In genomic region chr9:136690841-136691261, GRCh38 we compare ENCODE assay signal across 22 cellular contexts. TPM values are rescaled to one million over a fixed set of nuclear protein-coding genes. Genes with fewer than 3 reads are reported as not detected.
DNase-seq lines count a peak whose midpoint lies in the region; ATAC-seq, FAIRE-seq and TF ChIP-seq lines count a peak whose summit lies in the region.
"Had no signal": no experiment of that assay in that cellular context is flagged by ENCODE, and none has a peak within 500 bp of the region (broad histone marks: within the 10 kb centered on the region; RNA-seq: fewer than 3 reads in every experiment).

No MANE protein-coding gene starts in this region.

- no peak overlapping the region for H3K9ac ChIP-seq in liver (ENCODE audit: low read depth in 1 of 2, low read length in 2 of 2)
- H3K9ac ChIP-seq in HepG2 (ENCODE audit: insufficient read depth, low read depth, low read length), result no peak overlapping the region

- TF ChIP-seq POLR2A in HepG2 (IDR thresholded peaks at IDR 0.05; ENCODE audit: insufficient read depth in 1 of 2, low read depth in 2 of 2, low read length in 2 of 2), result no peak
- no peak for TF ChIP-seq POLR2A in esophagus muscularis mucosa (IDR thresholded peaks at IDR 0.05; ENCODE audit: low read depth)

- POLR2A ChIA-PET in HepG2 (lab: Yijun Ruan, JAX), result no interaction called here

- CTCF ChIA-PET in HepG2 (lab: Yijun Ruan, JAX; ENCODE audit: low intra/inter-chr PET ratio, low total read pairs), result no interaction called here

- H3K79me2 ChIP-seq in HepG2 (ENCODE audit: insufficient read depth, low read length), result no peaks in the 10 kb centered on the region

- DNase-seq in HepG2 (ENCODE audit: low spot score), result no peak
- DNase-seq in esophagus muscularis mucosa (ENCODE audit: extremely low spot score), result no peak
- DNase-seq in lung (ENCODE audit: low spot score), result no peak
- no peak for DNase-seq in HPDE6-E6E7 (ENCODE audit: extremely low spot score)
- no peak for DNase-seq in HAP-1 (ENCODE audit: low spot score in 2 of 2)
- no peak for DNase-seq in mesenteric fat pad (ENCODE audit: low spot score)
- DNase-seq in cerebellar cortex (ENCODE audit: low spot score), result no peak
- DNase-seq: activated CD4-positive, alpha-beta T cell treated with anti-CD3 and anti-CD28 coated beads for 4 hours; activated naive CD4-positive, alpha-beta T cell treated with anti-CD3 and anti-CD28 coated beads, Interleukin-2, amount 10 ng/mL, durations not matched to agents 7 days and 5 days; effector CD8-positive, alpha-beta T cell; NCI-H1105; NCI-H345; T-helper 9 cell; transverse colon had no signal

- H2AFZ ChIP-seq in HepG2 (ENCODE audit: low read length), result no peak overlapping the region

- H3K4me1 ChIP-seq in liver (ENCODE audit: control insufficient read depth in 4 of 4, insufficient read depth in 4 of 4, low read length in 3 of 4), result peaks cover 26 to 73% (median 57%) of the 10 kb centered on the region in 4 donors
- H3K4me1 ChIP-seq in HepG2 (ENCODE audit: insufficient read depth, low read length), result peaks cover 61% of the 10 kb centered on the region
- H3K4me1 ChIP-seq in esophagus muscularis mucosa, result peaks cover 49 to 61% (median 56%) of the 10 kb centered on the region in 4 donors
- peaks cover under 1 to 17% of the 10 kb centered on the region in 2 donors for H3K4me1 ChIP-seq in lung (ENCODE audit: control insufficient read depth in 2 of 2, insufficient read depth in 2 of 2, low read length in 2 of 2)
- H3K4me1 ChIP-seq in HAP-1, result peaks cover 3% of the 10 kb centered on the region

- 38% methylated on average over 14 of the region's 14 CpGs for WGBS in liver
- WGBS in HepG2 (ENCODE audit: low lambda C conversion rate), result 13% methylated on average over 10 of the region's 14 CpGs
- WGBS in esophagus muscularis mucosa, result no CpG with 5 or more reads among the region's 14 CpGs
- WGBS in lung, 2 donors, result 68 to 80% methylated on average over 14 of the region's 14 CpGs

- no peak overlapping the region for H3K4me2 ChIP-seq in HepG2 (ENCODE audit: low read depth, low read length)

- TF ChIP-seq CTCF in liver (IDR thresholded peaks at IDR 0.05; ENCODE audit: low read depth, low read length, missing input control), result no peak
- no peak for TF ChIP-seq CTCF in HepG2 (CRISPR knock-in tag; IDR thresholded peaks at IDR 0.05)
- TF ChIP-seq CTCF in esophagus muscularis mucosa (IDR thresholded peaks at IDR 0.05), result no peak
- no peak for TF ChIP-seq CTCF in lung (IDR thresholded peaks at IDR 0.05; ENCODE audit: control extremely low read depth, extremely low read depth)

- ATAC-seq in HepG2, result no peak
- ATAC-seq in lung (ENCODE audit: insufficient read depth, low FRiP score), result no peak

- H3K27me3 ChIP-seq in liver (ENCODE audit: control insufficient read depth in 4 of 4, insufficient read depth in 4 of 4, low read length in 3 of 4), result no peaks in the 10 kb centered on the region
- H3K27me3 ChIP-seq in HepG2 (ENCODE audit: control insufficient read depth in 1 of 2, insufficient read depth in 2 of 2, low read length in 2 of 2), result peaks cover 20 to 73% of the 10 kb centered on the region in 2 experiments
- H3K27me3 ChIP-seq in esophagus muscularis mucosa, result peaks cover 0 to 3% (median 0%) of the 10 kb centered on the region in 4 donors
- no peaks in the 10 kb centered on the region for H3K27me3 ChIP-seq in lung (ENCODE audit: control insufficient read depth, insufficient read depth)
- H3K27me3 ChIP-seq in HAP-1 (ENCODE audit: low read depth), result no peaks in the 10 kb centered on the region
- H3K27me3 ChIP-seq: transverse colon had no signal

- no TSS peak for BruUV-seq in HepG2 (replicated peaks; lab: Mats Ljungman, UMichigan)

- peak overlapping the region; percentile 89 to 94 for H3K27ac ChIP-seq in liver (ENCODE audit: low read depth in 1 of 2, low read length in 2 of 2)
- no peak overlapping the region for H3K27ac ChIP-seq in HepG2 (ENCODE audit: extremely low read length, insufficient read depth, low read length)
- peak overlapping the region; percentile 68 to 89 (median 79) for H3K27ac ChIP-seq in esophagus muscularis mucosa (replicated peaks in 1 of 4)
- peak overlapping the region; percentile 38 to 81 for H3K27ac ChIP-seq in lung (ENCODE audit: low read depth in 1 of 2, low read length in 1 of 2)

- no peaks in the 10 kb centered on the region for H3K9me3 ChIP-seq in liver (ENCODE audit: control insufficient read depth in 4 of 4, low read length in 3 of 4)
- no peaks in the 10 kb centered on the region for H3K9me3 ChIP-seq in HepG2 (ENCODE audit: low read length)
- no peaks in the 10 kb centered on the region for H3K9me3 ChIP-seq in esophagus muscularis mucosa
- H3K9me3 ChIP-seq in lung (ENCODE audit: control insufficient read depth in 2 of 2, insufficient read depth in 1 of 2, low read length in 1 of 2), result no peaks in the 10 kb centered on the region
- no peaks in the 10 kb centered on the region for H3K9me3 ChIP-seq in HAP-1
- H3K9me3 ChIP-seq: transverse colon had no signal

- H4K20me1 ChIP-seq in HepG2 (ENCODE audit: insufficient read depth, low read length), result no peaks in the 10 kb centered on the region

- no peak for FAIRE-seq in HepG2 (lab: Jason Lieb, UNC)
- FAIRE-seq: G401.6, GM12891 had no signal

- TF ChIP-seq EP300 in HepG2 (IDR thresholded peaks at IDR 0.05; ENCODE audit: low read depth in 2 of 2, low read length in 2 of 2), result no peak
- no peak for TF ChIP-seq EP300 in HepG2 (CRISPR knock-in tag; IDR thresholded peaks at IDR 0.05; ENCODE audit: borderline replicate concordance)
- no peak for TF ChIP-seq EP300 in esophagus muscularis mucosa (IDR thresholded peaks at IDR 0.05)

- no peaks in the 10 kb centered on the region for H3K36me3 ChIP-seq in liver (ENCODE audit: control insufficient read depth in 4 of 4, insufficient read depth in 3 of 4, low read depth in 1 of 4, low read length in 3 of 4)
- no peaks in the 10 kb centered on the region for H3K36me3 ChIP-seq in HepG2 (replicated peaks in 1 of 2; ENCODE audit: control insufficient read depth in 1 of 2, insufficient read depth in 2 of 2, low read length in 2 of 2)
- no peaks in the 10 kb centered on the region for H3K36me3 ChIP-seq in esophagus muscularis mucosa
- H3K36me3 ChIP-seq in lung (ENCODE audit: control insufficient read depth in 2 of 2, insufficient read depth in 2 of 2, low read length in 2 of 2), result no peaks in the 10 kb centered on the region
- no peaks in the 10 kb centered on the region for H3K36me3 ChIP-seq in HAP-1 (replicated peaks)
- H3K36me3 ChIP-seq: transverse colon had no signal

- TF ChIP-seq RAD21 in liver (IDR thresholded peaks at IDR 0.05) (peak in 1 of 2 donors; percentile 30), HepG2 (CRISPR knock-in tag; IDR thresholded peaks at IDR 0.05) (no peak)

- intact Hi-C loops in HepG2 (cut with micrococcal nuclease; ENCODE audit: unreplicated experiment) (loop anchor here (5.0 kb wide), 1 partner anchor 44 kb away; no protein-coding TSS in a partner anchor), esophagus muscularis mucosa (cut with DNase I) (loop anchor here (10.0 kb wide), 1 partner anchor 206 kb away; the partner anchor contains the start of gene SEC16A)

- H3K4me3 ChIP-seq in liver (ENCODE audit: low read depth in 1 of 3, low read length in 3 of 3) (no peak overlapping the region), HepG2 (replicated peaks in 1 of 3; ENCODE audit: insufficient read depth in 1 of 3, low read depth in 2 of 3, low read length in 3 of 3) (no peak overlapping the region), esophagus muscularis mucosa (no peak overlapping the region), lung (no peak overlapping the region), HAP-1 (no peak overlapping the region)
- H3K4me3 ChIP-seq: transverse colon had no signal

- in situ Hi-C loops in HepG2 (cut with HindIII; ENCODE audit: extremely low pct_ligation_motif_present, low pct_unique_long_range_greater_than_20kb) (no loop called here), HAP-1 (cut with MboI; ENCODE audit: low sequenced_read_pairs) (no loop called here)

RNA-seq across cellular contexts. Expression of gene AGPAT2, which starts 3.6 kb away (rescaled TPM):
- 100 to 1,000 TPM in 1 of 2 donors, 10 to 100 TPM in 1; 75.1 to 213 TPM for total RNA-seq in liver
- polyA plus RNA-seq in liver, result 100 to 1,000 TPM; 211 to 222 TPM
- total RNA-seq in HepG2 (2016; rRNA removed; fragmentation: Illumina TruSeq; extraction: Trizol), result 2.5 and 3.9 TPM in 2 replicates
- 5.2 and 5.9 TPM in 2 replicates for total RNA-seq in HepG2 (2016; cell fraction: cytosol; rRNA removed; fragmentation: Illumina TruSeq; extraction: Trizol; ENCODE audit: low read depth)
- 2.1 and 3.5 TPM in 2 replicates for total RNA-seq in HepG2 (2016; cell fraction: insoluble cytoplasmic fraction; rRNA removed; fragmentation: Illumina TruSeq; extraction: Trizol)
- 6.3 and 6.7 TPM in 2 replicates for total RNA-seq in HepG2 (2016; cell fraction: membrane; rRNA removed; fragmentation: Illumina TruSeq; extraction: Trizol)
- 3.1 and 3.9 TPM in 2 replicates for total RNA-seq in HepG2 (2016; cell fraction: nucleus; rRNA removed; fragmentation: Illumina TruSeq; extraction: Trizol)
- polyA plus RNA-seq in HepG2 (2011; rRNA removed), result 25.8 and 33.0 TPM in 2 replicates
- 34.1 and 37.6 TPM in 2 replicates for polyA plus RNA-seq in HepG2 (2011; cell fraction: cytosol; rRNA removed)
- polyA plus RNA-seq in HepG2 (2011; cell fraction: nucleus; rRNA removed), result 32.1 and 35.6 TPM in 2 replicates
- polyA plus RNA-seq in HepG2 (2012), result 9.3 and 10.6 TPM in 2 replicates
- 8.4 and 9.1 TPM in 2 replicates for polyA plus RNA-seq in HepG2 (2016; cell fraction: cytosol; fragmentation: Illumina TruSeq; extraction: Trizol; ENCODE audit: low read depth)
- polyA plus RNA-seq in HepG2 (2016; cell fraction: insoluble cytoplasmic fraction; fragmentation: Illumina TruSeq; extraction: Trizol; ENCODE audit: low read depth), result 3.6 and 3.8 TPM in 2 replicates
- 9.7 and 9.8 TPM in 2 replicates for polyA plus RNA-seq in HepG2 (2016; cell fraction: membrane; fragmentation: Illumina TruSeq; extraction: Trizol; ENCODE audit: low read depth)
- 8.2 and 8.4 TPM in 2 replicates for polyA plus RNA-seq in HepG2 (2016; cell fraction: nucleus; fragmentation: Illumina TruSeq; extraction: Trizol; ENCODE audit: insufficient read depth, low read depth)
- 34.1 and 96.5 TPM in 2 replicates for polyA minus RNA-seq in HepG2 (2011; rRNA and poly(A)+ RNA removed; ENCODE audit: low replicate concordance)
- 12.3 and 17.9 TPM in 2 replicates for polyA minus RNA-seq in HepG2 (2011; cell fraction: cytosol; rRNA and poly(A)+ RNA removed)
- 6.1 and 6.2 TPM in 2 replicates for polyA minus RNA-seq in HepG2 (2011; cell fraction: nucleus; rRNA and poly(A)+ RNA removed)
- 10 to 100 TPM; 22.0 to 52.8 (median 39.3) TPM for total RNA-seq in esophagus muscularis mucosa
- total RNA-seq in lung, result 100 to 1,000 TPM in 1 of 2 donors, 10 to 100 TPM in 1; 81.7 to 184 TPM
- 100 to 1,000 TPM; 169 to 277 TPM for polyA plus RNA-seq in lung
- total RNA-seq in mesenteric fat pad, result 547 TPM

RNA-seq across cellular contexts. Expression of gene DIPK1B, which starts 21.5 kb away (rescaled TPM):
- total RNA-seq in liver (10 to 100 TPM in 1 of 2 donors, 1 to 10 TPM in 1; 6.4 to 19.7 TPM), HepG2 (2016; rRNA removed; fragmentation: Illumina TruSeq; extraction: Trizol) (0.18 and 0.28 TPM in 2 replicates), esophagus muscularis mucosa (10 to 100 TPM in 3 of 4 donors, 1 to 10 TPM in 1; 6.6 to 27.8 (median 21.5) TPM), lung (10 to 100 TPM; 14.5 to 26.7 TPM), mesenteric fat pad (3.9 TPM)
- polyA plus RNA-seq in liver (1 to 10 TPM; 2.3 to 4.1 TPM), HepG2 (2011; rRNA removed) (3.9 and 7.2 TPM in 2 replicates), lung (10 to 100 TPM; 12.5 to 13.3 TPM)
- total RNA-seq in HepG2 (2016; cell fraction: cytosol; rRNA removed; fragmentation: Illumina TruSeq; extraction: Trizol; ENCODE audit: low read depth), result 0.91 and 1.1 TPM in 2 replicates
- total RNA-seq in HepG2 (2016; cell fraction: insoluble cytoplasmic fraction; rRNA removed; fragmentation: Illumina TruSeq; extraction: Trizol), result 0.28 and 0.41 TPM in 2 replicates
- total RNA-seq in HepG2 (2016; cell fraction: membrane; rRNA removed; fragmentation: Illumina TruSeq; extraction: Trizol), result 0.99 and 1.2 TPM in 2 replicates
- 0.16 TPM in 1 of 2 replicates, not detected in the other for total RNA-seq in HepG2 (2016; cell fraction: nucleus; rRNA removed; fragmentation: Illumina TruSeq; extraction: Trizol)
- 4.8 and 7.5 TPM in 2 replicates for polyA plus RNA-seq in HepG2 (2011; cell fraction: cytosol; rRNA removed)
- 17.3 and 19.2 TPM in 2 replicates for polyA plus RNA-seq in HepG2 (2011; cell fraction: nucleus; rRNA removed)
- 3.2 TPM in 2 replicates for polyA plus RNA-seq in HepG2 (2012)
- 1.3 TPM in 2 replicates for polyA plus RNA-seq in HepG2 (2016; cell fraction: cytosol; fragmentation: Illumina TruSeq; extraction: Trizol; ENCODE audit: low read depth)
- 0.28 and 0.45 TPM in 2 replicates for polyA plus RNA-seq in HepG2 (2016; cell fraction: insoluble cytoplasmic fraction; fragmentation: Illumina TruSeq; extraction: Trizol; ENCODE audit: low read depth)
- 1.1 TPM in 2 replicates for polyA plus RNA-seq in HepG2 (2016; cell fraction: membrane; fragmentation: Illumina TruSeq; extraction: Trizol; ENCODE audit: low read depth)
- 0.56 and 0.57 TPM in 2 replicates for polyA plus RNA-seq in HepG2 (2016; cell fraction: nucleus; fragmentation: Illumina TruSeq; extraction: Trizol; ENCODE audit: insufficient read depth, low read depth)
- polyA minus RNA-seq in HepG2 (2011; rRNA and poly(A)+ RNA removed; ENCODE audit: low replicate concordance), result 0.07 and 7.1 TPM in 2 replicates
- 2.7 and 3.6 TPM in 2 replicates for polyA minus RNA-seq in HepG2 (2011; cell fraction: cytosol; rRNA and poly(A)+ RNA removed)
- 1.2 TPM in 2 replicates for polyA minus RNA-seq in HepG2 (2011; cell fraction: nucleus; rRNA and poly(A)+ RNA removed)

RNA-seq across cellular contexts. Expression of gene EGFL7, which starts 28.1 kb away (rescaled TPM):
- total RNA-seq in liver (10 to 100 TPM; 34.5 to 38.5 TPM), HepG2 (2016; rRNA removed; fragmentation: Illumina TruSeq; extraction: Trizol) (0.20 TPM in 1 of 2 replicates, not detected in the other), esophagus muscularis mucosa (100 to 1,000 TPM in 1 of 4 donors, 10 to 100 TPM in 3; 33.2 to 134 (median 78.7) TPM), lung (100 to 1,000 TPM; 128 to 177 TPM), mesenteric fat pad (155 TPM)
- polyA plus RNA-seq in liver (10 to 100 TPM; 32.1 to 39.7 TPM), HepG2 (2011; rRNA removed) (5.1 and 10.3 TPM in 2 replicates), lung (100 to 1,000 TPM; 275 to 379 TPM)
- 0.61 and 0.88 TPM in 2 replicates for total RNA-seq in HepG2 (2016; cell fraction: cytosol; rRNA removed; fragmentation: Illumina TruSeq; extraction: Trizol; ENCODE audit: low read depth)
- 0.19 and 0.32 TPM in 2 replicates for total RNA-seq in HepG2 (2016; cell fraction: insoluble cytoplasmic fraction; rRNA removed; fragmentation: Illumina TruSeq; extraction: Trizol)
- 0.59 and 0.93 TPM in 2 replicates for total RNA-seq in HepG2 (2016; cell fraction: membrane; rRNA removed; fragmentation: Illumina TruSeq; extraction: Trizol)
- 0.40 TPM in 1 of 2 replicates, not detected in the other for total RNA-seq in HepG2 (2016; cell fraction: nucleus; rRNA removed; fragmentation: Illumina TruSeq; extraction: Trizol)
- 7.6 and 12.5 TPM in 2 replicates for polyA plus RNA-seq in HepG2 (2011; cell fraction: cytosol; rRNA removed)
- 20.6 and 22.6 TPM in 2 replicates for polyA plus RNA-seq in HepG2 (2011; cell fraction: nucleus; rRNA removed)
- 1.6 and 2.3 TPM in 2 replicates for polyA plus RNA-seq in HepG2 (2012)
- polyA plus RNA-seq in HepG2 (2016; cell fraction: cytosol; fragmentation: Illumina TruSeq; extraction: Trizol; ENCODE audit: low read depth), result 0.54 and 0.89 TPM in 2 replicates
- 0.20 and 0.56 TPM in 2 replicates for polyA plus RNA-seq in HepG2 (2016; cell fraction: insoluble cytoplasmic fraction; fragmentation: Illumina TruSeq; extraction: Trizol; ENCODE audit: low read depth)
- polyA plus RNA-seq in HepG2 (2016; cell fraction: membrane; fragmentation: Illumina TruSeq; extraction: Trizol; ENCODE audit: low read depth), result 0.68 and 0.72 TPM in 2 replicates
- polyA plus RNA-seq in HepG2 (2016; cell fraction: nucleus; fragmentation: Illumina TruSeq; extraction: Trizol; ENCODE audit: insufficient read depth, low read depth), result not detected in 2 replicates
- polyA minus RNA-seq in HepG2 (2011; rRNA and poly(A)+ RNA removed; ENCODE audit: low replicate concordance), result 3.6 and 4.7 TPM in 2 replicates
- polyA minus RNA-seq in HepG2 (2011; cell fraction: cytosol; rRNA and poly(A)+ RNA removed), result 3.1 and 3.3 TPM in 2 replicates
- polyA minus RNA-seq in HepG2 (2011; cell fraction: nucleus; rRNA and poly(A)+ RNA removed), result 1.9 and 3.0 TPM in 2 replicates
- polyA plus RNA-seq: IgD-negative memory B cell had no signal

RNA-seq across cellular contexts. Expression of gene LCN10, which starts 51.9 kb away (rescaled TPM):
- under 1 TPM; 0.08 to 0.14 TPM for total RNA-seq in liver
- under 1 TPM; 0.11 to 0.12 TPM for polyA plus RNA-seq in liver
- 0.14 and 0.53 TPM in 2 replicates for total RNA-seq in HepG2 (2016; rRNA removed; fragmentation: Illumina TruSeq; extraction: Trizol)
- not detected in 2 replicates for total RNA-seq in HepG2 (2016; cell fraction: cytosol; rRNA removed; fragmentation: Illumina TruSeq; extraction: Trizol; ENCODE audit: low read depth)
- total RNA-seq in HepG2 (2016; cell fraction: insoluble cytoplasmic fraction; rRNA removed; fragmentation: Illumina TruSeq; extraction: Trizol), result 0.13 and 0.19 TPM in 2 replicates
- total RNA-seq in HepG2 (2016; cell fraction: membrane; rRNA removed; fragmentation: Illumina TruSeq; extraction: Trizol), result 0.34 TPM in 2 replicates
- 0.22 TPM in 1 of 2 replicates, not detected in the other for total RNA-seq in HepG2 (2016; cell fraction: nucleus; rRNA removed; fragmentation: Illumina TruSeq; extraction: Trizol)
- 0.61 and 0.84 TPM in 2 replicates for polyA plus RNA-seq in HepG2 (2011; rRNA removed)
- 0.82 and 1.0 TPM in 2 replicates for polyA plus RNA-seq in HepG2 (2011; cell fraction: cytosol; rRNA removed)
- 0.85 and 1.8 TPM in 2 replicates for polyA plus RNA-seq in HepG2 (2011; cell fraction: nucleus; rRNA removed)
- polyA plus RNA-seq in HepG2 (2012), result 1.5 and 1.8 TPM in 2 replicates
- 0.18 and 0.24 TPM in 2 replicates for polyA plus RNA-seq in HepG2 (2016; cell fraction: cytosol; fragmentation: Illumina TruSeq; extraction: Trizol; ENCODE audit: low read depth)
- polyA plus RNA-seq in HepG2 (2016; cell fraction: insoluble cytoplasmic fraction; fragmentation: Illumina TruSeq; extraction: Trizol; ENCODE audit: low read depth), result 0.27 and 0.43 TPM in 2 replicates
- 0.15 and 0.43 TPM in 2 replicates for polyA plus RNA-seq in HepG2 (2016; cell fraction: membrane; fragmentation: Illumina TruSeq; extraction: Trizol; ENCODE audit: low read depth)
- 0.41 and 0.74 TPM in 2 replicates for polyA plus RNA-seq in HepG2 (2016; cell fraction: nucleus; fragmentation: Illumina TruSeq; extraction: Trizol; ENCODE audit: insufficient read depth, low read depth)
- 0.30 and 1.0 TPM in 2 replicates for polyA minus RNA-seq in HepG2 (2011; rRNA and poly(A)+ RNA removed; ENCODE audit: low replicate concordance)
- not detected in 2 replicates for polyA minus RNA-seq in HepG2 (2011; cell fraction: cytosol; rRNA and poly(A)+ RNA removed)
- not detected in 2 replicates for polyA minus RNA-seq in HepG2 (2011; cell fraction: nucleus; rRNA and poly(A)+ RNA removed)
- 10 to 100 TPM in 2 of 4 donors, 1 to 10 TPM in 2; 7.0 to 12.6 (median 9.8) TPM for total RNA-seq in esophagus muscularis mucosa
- 1 to 10 TPM in 1 of 2 donors, not detected in 1; 4.7 TPM for total RNA-seq in lung
- 1 to 10 TPM in 1 of 2 donors, under 1 TPM in 1; 0.72 to 6.4 TPM for polyA plus RNA-seq in lung
- total RNA-seq in mesenteric fat pad, result 9.2 TPM
- total RNA-seq: lung microvascular endothelial cell, SK-MEL-5 had no signal
- polyA plus RNA-seq: neural cell had no signal

RNA-seq across cellular contexts. Expression of gene LCN6, which starts 57.5 kb away (rescaled TPM):
- total RNA-seq in liver (not detected), HepG2 (2016; rRNA removed; fragmentation: Illumina TruSeq; extraction: Trizol) (not detected in 2 replicates), esophagus muscularis mucosa (10 to 100 TPM; 12.5 to 32.0 (median 23.9) TPM), lung (1 to 10 TPM in 1 of 2 donors, not detected in 1; 8.6 TPM), mesenteric fat pad (16.2 TPM)
- polyA plus RNA-seq in liver (under 1 TPM; 0.14 to 0.32 TPM), HepG2 (2011; rRNA removed) (not detected in 2 replicates), lung (10 to 100 TPM in 1 of 2 donors, 1 to 10 TPM in 1; 1.4 to 12.3 TPM)
- not detected in 2 replicates for total RNA-seq in HepG2 (2016; cell fraction: cytosol; rRNA removed; fragmentation: Illumina TruSeq; extraction: Trizol; ENCODE audit: low read depth)
- total RNA-seq in HepG2 (2016; cell fraction: insoluble cytoplasmic fraction; rRNA removed; fragmentation: Illumina TruSeq; extraction: Trizol), result not detected in 2 replicates
- total RNA-seq in HepG2 (2016; cell fraction: membrane; rRNA removed; fragmentation: Illumina TruSeq; extraction: Trizol), result not detected in 2 replicates
- total RNA-seq in HepG2 (2016; cell fraction: nucleus; rRNA removed; fragmentation: Illumina TruSeq; extraction: Trizol), result not detected in 2 replicates
- polyA plus RNA-seq in HepG2 (2011; cell fraction: cytosol; rRNA removed), result not detected in 2 replicates
- polyA plus RNA-seq in HepG2 (2011; cell fraction: nucleus; rRNA removed), result not detected in 2 replicates
- not detected in 2 replicates for polyA plus RNA-seq in HepG2 (2012)
- polyA plus RNA-seq in HepG2 (2016; cell fraction: cytosol; fragmentation: Illumina TruSeq; extraction: Trizol; ENCODE audit: low read depth), result not detected in 2 replicates
- polyA plus RNA-seq in HepG2 (2016; cell fraction: insoluble cytoplasmic fraction; fragmentation: Illumina TruSeq; extraction: Trizol; ENCODE audit: low read depth), result not detected in 2 replicates
- not detected in 2 replicates for polyA plus RNA-seq in HepG2 (2016; cell fraction: membrane; fragmentation: Illumina TruSeq; extraction: Trizol; ENCODE audit: low read depth)
- polyA plus RNA-seq in HepG2 (2016; cell fraction: nucleus; fragmentation: Illumina TruSeq; extraction: Trizol; ENCODE audit: insufficient read depth, low read depth), result not detected in 2 replicates
- not detected in 2 replicates for polyA minus RNA-seq in HepG2 (2011; rRNA and poly(A)+ RNA removed; ENCODE audit: low replicate concordance)
- not detected in 2 replicates for polyA minus RNA-seq in HepG2 (2011; cell fraction: cytosol; rRNA and poly(A)+ RNA removed)
- polyA minus RNA-seq in HepG2 (2011; cell fraction: nucleus; rRNA and poly(A)+ RNA removed), result not detected in 2 replicates
- total RNA-seq: A673, lung microvascular endothelial cell, SK-MEL-5 had no signal
- polyA plus RNA-seq: IgD-negative memory B cell, neural cell had no signal

Comparison
In these comparisons a context has a peak if more than half of its experiments do, and no peak if none do; other contexts are left out.
1. RNA of gene EGFL7, which starts 28.1 kb away (total RNA-seq): 128 to 177 TPM in lung, 155 TPM in mesenteric fat pad (single experiment), 33.2 to 134 TPM in esophagus muscularis mucosa and 34.5 to 38.5 TPM in liver; 0.19 to 0.93 TPM in HepG2; every median in the first group is over 10 times any median in the second.